2 cellular contexts compared by ENCODE assay signal in genomic region chr15:59377940-59378339, GRCh38.
A peak's percentile ranks its signal among the peaks of the same experiment; 100 is the strongest.
TF ChIP-seq lines count a peak whose summit lies in the region.

No MANE protein-coding gene starts in this region.

TF ChIP-seq in HepG2, 621 proteins besides CTCF, POLR2A, EP300 and RAD21:
- TF ChIP-seq KAT2B (IDR thresholded peaks at IDR 0.05; ENCODE audit: borderline replicate concordance, low read depth, low read length) = no peak
- TF ChIP-seq TMF1 (CRISPR knock-in tag; IDR thresholded peaks at IDR 0.05; ENCODE audit: low read depth) = no peak
- TF ChIP-seq ZNF446 (CRISPR knock-in tag; IDR thresholded peaks at IDR 0.05) = no peak
- no peak for TF ChIP-seq ZNF576 (CRISPR knock-in tag; IDR thresholded peaks at IDR 0.05)
- peak; percentile 83 for TF ChIP-seq CEBPG (CRISPR knock-in tag; IDR thresholded peaks at IDR 0.05)
- TF ChIP-seq PHF8 (CRISPR knock-in tag; IDR thresholded peaks at IDR 0.05) = no peak
- TF ChIP-seq ZNF768 (CRISPR knock-in tag; IDR thresholded peaks at IDR 0.05) = no peak
- no peak for TF ChIP-seq ELF3 (CRISPR knock-in tag; IDR thresholded peaks at IDR 0.05)
- no peak for TF ChIP-seq ZNF251 (CRISPR knock-in tag; IDR thresholded peaks at IDR 0.05)
- TF ChIP-seq SMAD3 (CRISPR knock-in tag; IDR thresholded peaks at IDR 0.05) = no peak
- TF ChIP-seq, protein P1, sequence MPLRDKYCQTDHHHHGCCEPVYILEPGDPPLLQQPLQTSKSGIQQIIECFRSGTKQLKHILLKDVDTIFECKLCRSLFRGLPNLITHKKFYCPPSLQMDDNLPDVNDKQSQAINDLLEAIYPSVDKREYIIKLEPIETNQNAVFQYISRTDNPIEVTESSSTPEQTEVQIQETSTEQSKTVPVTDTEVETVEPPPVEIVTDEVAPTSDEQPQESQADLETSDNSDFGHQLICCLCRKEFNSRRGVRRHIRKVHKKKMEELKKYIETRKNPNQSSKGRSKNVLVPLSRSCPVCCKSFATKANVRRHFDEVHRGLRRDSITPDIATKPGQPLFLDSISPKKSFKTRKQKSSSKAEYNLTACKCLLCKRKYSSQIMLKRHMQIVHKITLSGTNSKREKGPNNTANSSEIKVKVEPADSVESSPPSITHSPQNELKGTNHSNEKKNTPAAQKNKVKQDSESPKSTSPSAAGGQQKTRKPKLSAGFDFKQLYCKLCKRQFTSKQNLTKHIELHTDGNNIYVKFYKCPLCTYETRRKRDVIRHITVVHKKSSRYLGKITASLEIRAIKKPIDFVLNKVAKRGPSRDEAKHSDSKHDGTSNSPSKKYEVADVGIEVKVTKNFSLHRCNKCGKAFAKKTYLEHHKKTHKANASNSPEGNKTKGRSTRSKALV (CRISPR knock-in tag; IDR thresholded peaks at IDR 0.05) = no peak
- no peak for TF ChIP-seq ISL2 (CRISPR knock-in tag; IDR thresholded peaks at IDR 0.05)
- peak; percentile 94 for TF ChIP-seq CEBPB (IDR thresholded peaks at IDR 0.05; ENCODE audit: borderline replicate concordance, low read depth, low read length)
- no peak for TF ChIP-seq ATF7 (IDR thresholded peaks at IDR 0.05)
- TF ChIP-seq ATF7 (CRISPR knock-in tag; IDR thresholded peaks at IDR 0.05) = no peak

TF ChIP-seq in K562, 482 proteins besides CTCF, POLR2A, EP300 and RAD21:
- TF ChIP-seq HNRNPL (IDR thresholded peaks at IDR 0.05; ENCODE audit: low read depth, low read length) (no peak), CEBPB (tag; IDR thresholded peaks at IDR 0.05) (peak; percentile 91), CEBPG (CRISPR knock-in tag; IDR thresholded peaks at IDR 0.05) (no peak), CEBPG (tag; conservative IDR thresholded peaks at IDR 0.05 in 1 of 2, IDR thresholded peaks at IDR 0.05 in 1 of 2) (peak; percentile 78 to 93), NCOA4 (IDR thresholded peaks at IDR 0.05; ENCODE audit: partially characterized antibody) (no peak)
